ENCODE assay signal across 34 cellular contexts in genomic region chr17:19900809-19901208, GRCh38. TPM values are rescaled to one million over a fixed set of nuclear protein-coding genes. Genes with fewer than 3 reads are reported as not detected.
A peak's percentile ranks its signal among the peaks of the same experiment; 100 is the strongest.
DNase-seq lines count a peak whose midpoint lies in the region; FAIRE-seq and TF ChIP-seq lines count a peak whose summit lies in the region.
"Had no signal": no experiment of that assay in that cellular context is flagged by ENCODE, and none has a peak within 500 bp of the region (broad histone marks: within the 10 kb centered on the region; RNA-seq: fewer than 3 reads in every experiment).

No MANE protein-coding gene starts in this region.

- peak overlapping the region; percentile 24 for H3K27ac Mint-ChIP-seq in activated naive CD4-positive, alpha-beta T cell treated with anti-CD3 and anti-CD28 coated beads, Interleukin-2, amount 10 ng/mL, durations not matched to agents 7 days and 5 days
- H3K27ac Mint-ChIP-seq: activated CD4-positive, alpha-beta memory T cell treated with anti-CD3 and anti-CD28 coated beads, Interleukin-2, amount 10 ng/mL, durations not matched to agents 7 days and 5 days; nephron; T-helper 1 cell treated with Interleukin-12 subunit alpha and Interleukin-12 subunit beta and Interleukin-4 antibody, amounts not matched to agents 30 μg/mL and 1 μg/mL, for 36 hours had no signal

- no peaks in the 10 kb centered on the region for H3K9me3 Mint-ChIP-seq in activated naive CD4-positive, alpha-beta T cell treated with anti-CD3 and anti-CD28 coated beads, Interleukin-2, amount 10 ng/mL, durations not matched to agents 7 days and 5 days
- H3K9me3 Mint-ChIP-seq: activated CD4-positive, alpha-beta memory T cell treated with anti-CD3 and anti-CD28 coated beads, Interleukin-2, amount 10 ng/mL, durations not matched to agents 7 days and 5 days; brain; H9; nephron; T-helper 1 cell treated with Interleukin-12 subunit alpha and Interleukin-12 subunit beta and Interleukin-4 antibody, amounts not matched to agents 30 μg/mL and 1 μg/mL, for 36 hours had no signal

- H3K18ac ChIP-seq in H1 (ENCODE audit: extremely low read depth, low read length) = no peak overlapping the region

- no peak for TF ChIP-seq RAD21 in H1 (IDR thresholded peaks at IDR 0.05 in 1 of 2, conservative IDR thresholded peaks at IDR 0.05 in 1 of 2; ENCODE audit: low read depth in 2 of 2, low read length in 2 of 2)

- H2BK20ac ChIP-seq in H1 (ENCODE audit: low read length) = no peak overlapping the region

- CTCF ChIA-PET in activated naive CD4-positive, alpha-beta T cell treated with anti-CD3 and anti-CD28 coated beads, Interleukin-2, amount 10 ng/mL, durations not matched to agents 7 days and 5 days (lab: Charles Lee) = no interaction called here
- CTCF ChIA-PET in H1 (lab: Charles Lee; ENCODE audit: partially characterized antibody) = interaction anchor here (1.1 to 1.8 kb wide), 2 partner anchors 15 to 29 kb away, joined by 3 read pairs; no protein-coding TSS in a partner anchor

- peaks cover 35% of the 10 kb centered on the region for H3K36me3 Mint-ChIP-seq in activated naive CD4-positive, alpha-beta T cell treated with anti-CD3 and anti-CD28 coated beads, Interleukin-2, amount 10 ng/mL, durations not matched to agents 7 days and 5 days

- no peak overlapping the region for H4K91ac ChIP-seq in H1 (replicated peaks; ENCODE audit: insufficient read length, low read length)

- H4K8ac ChIP-seq in H1 (ENCODE audit: extremely low read depth, insufficient read depth, low read length) = no peak overlapping the region

- intact Hi-C loops in spleen (cut with DNase I; ENCODE audit: low total_unique reads) = no loop called here

- no peak overlapping the region for H2BK15ac ChIP-seq in H1 (ENCODE audit: low read length)

- no peak overlapping the region for H3K4me2 ChIP-seq in H1 (ENCODE audit: insufficient read depth in 1 of 2, low read depth in 2 of 2, low read length in 2 of 2)

- no peaks in the 10 kb centered on the region for H3K79me1 ChIP-seq in H1 (ENCODE audit: low read depth, low read length)

- H3K9me3 ChIP-seq in H1 (ENCODE audit: insufficient read depth in 2 of 2, low read depth in 1 of 2, low read length in 1 of 2) (no peaks in the 10 kb centered on the region), spleen (no peaks in the 10 kb centered on the region)
- H3K9me3 ChIP-seq: esophagus squamous epithelium, heart left ventricle, mucosa of descending colon, ovary had no signal

- POLR2A ChIA-PET in H1 (lab: Charles Lee; ENCODE audit: partially characterized antibody) = no interaction called here

- H3K27me3 ChIP-seq in H1 (replicated peaks in 1 of 4; ENCODE audit: control insufficient read depth in 3 of 4, extremely low read depth in 1 of 4, insufficient read depth in 3 of 4, low read length in 3 of 4) = no peaks in the 10 kb centered on the region
- no peaks in the 10 kb centered on the region for H3K27me3 ChIP-seq in spleen (replicated peaks in 1 of 7)
- H3K27me3 ChIP-seq: esophagus squamous epithelium, foreskin keratinocyte, heart left ventricle, ovary had no signal

- H2BK12ac ChIP-seq in H1 (ENCODE audit: low read depth, low read length) = no peak overlapping the region

- H3K4me1 ChIP-seq in H1 (replicated peaks in 1 of 4; ENCODE audit: control insufficient read depth in 3 of 4, insufficient read depth in 4 of 4, low read length in 3 of 4) (no peaks in the 10 kb centered on the region; a peak in 1 of 7 replicates), spleen (peaks cover 0 to 12% (median 2%) of the 10 kb centered on the region in 6 donors)

- H3K4ac ChIP-seq in H1 (replicated peaks; ENCODE audit: insufficient read length, low read depth, low read length) = no peak overlapping the region

- no peaks in the 10 kb centered on the region for H4K20me1 ChIP-seq in H1 (replicated peaks in 1 of 2; ENCODE audit: control insufficient read depth in 1 of 2, insufficient read depth in 2 of 2, low read length in 2 of 2)

- H3K14ac ChIP-seq in H1 (ENCODE audit: insufficient read length) = no peak overlapping the region

- no peak overlapping the region for H2AFZ ChIP-seq in H1 (ENCODE audit: low read length)

- no peak overlapping the region for H3K9ac ChIP-seq in H1 (replicated peaks in 1 of 4; ENCODE audit: extremely low read depth in 1 of 4, low read depth in 3 of 4, low read length in 3 of 4)

- no peak overlapping the region for H3K4me3 Mint-ChIP-seq in activated naive CD4-positive, alpha-beta T cell treated with anti-CD3 and anti-CD28 coated beads, Interleukin-2, amount 10 ng/mL, durations not matched to agents 7 days and 5 days
- H3K4me3 Mint-ChIP-seq: activated CD4-positive, alpha-beta memory T cell treated with anti-CD3 and anti-CD28 coated beads, Interleukin-2, amount 10 ng/mL, durations not matched to agents 7 days and 5 days; brain; H9; nephron; T-helper 1 cell treated with Interleukin-12 subunit alpha and Interleukin-12 subunit beta and Interleukin-4 antibody, amounts not matched to agents 30 μg/mL and 1 μg/mL, for 36 hours had no signal

- no peaks in the 10 kb centered on the region for H3K79me2 ChIP-seq in H1 (ENCODE audit: control insufficient read depth in 1 of 2, insufficient read depth in 2 of 2, low read length in 2 of 2)

- 0 out of 2 replicates have a peak overlapping the region, but pooled peaks have one; percentile 13 for H2BK5ac ChIP-seq in H1 (ENCODE audit: low read depth, low read length)

- no peak overlapping the region for H4K5ac ChIP-seq in H1 (ENCODE audit: insufficient read length, low read depth, low read length)

- H3K36me3 ChIP-seq in H1 (ENCODE audit: control insufficient read depth in 2 of 4, insufficient read depth in 4 of 4, low read length in 3 of 4) (peaks cover 0 to 22% (median 17%) of the 10 kb centered on the region in 4 experiments; a peak in 7 of 8 replicates), spleen (peaks cover 0 to 70% (median 49%) of the 10 kb centered on the region in 6 donors)
- H3K36me3 ChIP-seq: ovary had no signal

- H2AK5ac ChIP-seq in H1 (ENCODE audit: low read depth, low read length) = no peak overlapping the region

- FAIRE-seq in H1 (lab: Jason Lieb, UNC) = no peak
- FAIRE-seq: G401.6, keratinocyte, urothelium cell line had no signal

- 85% methylated on average over 2 of the region's 2 CpGs; no CpG with 5 or more reads in 1 of the 2 experiments for WGBS in H1 (ENCODE audit: extremely low coverage in 1 of 2, insufficient coverage in 1 of 2, insufficient read length in 1 of 2, insufficient replicate concordance in 2 of 2, low coverage in 1 of 2, low lambda C conversion rate in 2 of 2, missing lambda C conversion rate in 1 of 2), 2 experiments
- WGBS in spleen, 5 donors = 92 to 100% (median 100%) methylated on average over 2 of the region's 2 CpGs

- no peaks in the 10 kb centered on the region for H3K23me2 ChIP-seq in H1 (ENCODE audit: low read depth, low read length)

- TF ChIP-seq POLR2A in H1 (IDR thresholded peaks at IDR 0.05; ENCODE audit: control extremely low read depth in 1 of 2, low read depth in 2 of 2, low read length in 2 of 2) (0 out of 3 replicates have a peak, but pooled peaks of 1 of the 2 experiments have one; percentile 36), spleen (IDR thresholded peaks at IDR 0.05) (no peak)

- TF ChIP-seq CTCF in H1 (IDR thresholded peaks at IDR 0.05; ENCODE audit: control extremely low read depth in 1 of 3, insufficient read depth in 1 of 3, low read depth in 1 of 3, low read length in 3 of 3) (no peak), spleen (IDR thresholded peaks at IDR 0.05 in 8 of 11, conservative IDR thresholded peaks at IDR 0.05 in 3 of 11) (no peak)

- H2BK120ac ChIP-seq in H1 (replicated peaks; ENCODE audit: low read depth, low read length) = no peak overlapping the region

- H3K27me3 Mint-ChIP-seq in activated naive CD4-positive, alpha-beta T cell treated with anti-CD3 and anti-CD28 coated beads, Interleukin-2, amount 10 ng/mL, durations not matched to agents 7 days and 5 days = no peaks in the 10 kb centered on the region
- H3K27me3 Mint-ChIP-seq: activated CD4-positive, alpha-beta memory T cell treated with anti-CD3 and anti-CD28 coated beads, Interleukin-2, amount 10 ng/mL, durations not matched to agents 7 days and 5 days; CD4-positive, CD25-positive, alpha-beta regulatory T cell had no signal

- H3K4me3 ChIP-seq in H1 (ENCODE audit: extremely low read depth in 1 of 4, insufficient read depth in 2 of 4, low read depth in 3 of 4, low read length in 4 of 4) (no peak overlapping the region), spleen (no peak overlapping the region)
- H3K4me3 ChIP-seq: esophagus squamous epithelium, heart left ventricle, mucosa of descending colon, ovary, skin epidermis had no signal

- H3K23ac ChIP-seq in H1 (ENCODE audit: insufficient read length) = no peak overlapping the region

- no peak for DNase-seq in activated naive CD4-positive, alpha-beta T cell treated with anti-CD3 and anti-CD28 coated beads, Interleukin-2, amount 10 ng/mL, durations not matched to agents 7 days and 5 days
- no peak for DNase-seq in activated naive CD4-positive, alpha-beta T cell (lab: John Stamatoyannopoulos, UW)
- peak; percentile 82 for DNase-seq in M059J (ENCODE audit: low read depth)
- no peak for DNase-seq in H1 (ENCODE audit: low read depth in 1 of 2, low spot score in 2 of 2)
- DNase-seq in spleen = peak; percentile 18
- DNase-seq in stimulated activated CD4-positive, alpha-beta T cell treated with anti-CD3 and anti-CD28 coated beads, Interleukin-12 subunit alpha, Interleukin-12 subunit beta, amount 100 ng/mL, for 4 hours = no peak
- DNase-seq in nucleus accumbens (lab: John Stamatoyannopoulos, UW) = no peak
- DNase-seq in 8988T = no peak
- DNase-seq: activated CD4-positive, alpha-beta memory T cell treated with anti-CD3 and anti-CD28 coated beads, Interleukin-2, amount 10 ng/mL, durations not matched to agents 7 days and 5 days; activated CD8-positive, alpha-beta memory T cell treated with anti-CD3 and anti-CD28 coated beads, Interleukin-2, amount 50 U/mL, for 4 hours; activated naive CD4-positive, alpha-beta T cell treated with anti-CD3 and anti-CD28 coated beads, Interleukin-2, amount 50 U/mL, for 16 hours; amniotic stem cell; CD4-positive, CD25-positive, alpha-beta regulatory T cell; cerebellar nuclear complex; DMS53; esophagus squamous epithelium; foreskin keratinocyte; heart left ventricle; mucosa of descending colon; NCI-H1105; NCI-H187; NCI-H2171 treated with DMSO at 0.1 percent for 48 hours; NCI-H524; ovary; retina; stimulated activated naive CD8-positive, alpha-beta T cell treated with anti-CD3 and anti-CD28 coated beads, Interleukin-15, Interleukin-2, amounts not matched to agents 100 U/mL and 50 U/mL, for 24 hours had no signal

- H3K56ac ChIP-seq in H1 (replicated peaks; ENCODE audit: insufficient read length, low read depth, low read length) = no peak overlapping the region

- H3K27ac ChIP-seq in H1 (ENCODE audit: low read depth, low read length) (no peak overlapping the region), spleen (peak overlapping the region in 1 of 8 donors; percentile 9)
- H3K27ac ChIP-seq: esophagus squamous epithelium, foreskin keratinocyte, heart left ventricle, ovary, skin epidermis had no signal

- no peak for TF ChIP-seq EP300 in H1 (IDR thresholded peaks at IDR 0.05; ENCODE audit: borderline replicate concordance in 1 of 2, low read depth in 2 of 2, low read length in 2 of 2)

- no peaks in the 10 kb centered on the region for H3K4me1 Mint-ChIP-seq in activated naive CD4-positive, alpha-beta T cell treated with anti-CD3 and anti-CD28 coated beads, Interleukin-2, amount 10 ng/mL, durations not matched to agents 7 days and 5 days
- H3K4me1 Mint-ChIP-seq: activated CD4-positive, alpha-beta memory T cell treated with anti-CD3 and anti-CD28 coated beads, Interleukin-2, amount 10 ng/mL, durations not matched to agents 7 days and 5 days; brain had no signal

RNA-seq across cellular contexts. Expression of gene ULK2, which starts 33.1 kb away (rescaled TPM):
- total RNA-seq in M059J (2014; rRNA removed; shearing (Covaris generic)) = 2.5 and 10.0 TPM in 2 replicates
- 5.3 and 5.4 TPM in 2 replicates for total RNA-seq in H1 (2021; fragmentation: NEBNext Ultra II Directional; extraction: Animal tissue kit (Norgen Biotek cat#: 25700))
- polyA plus RNA-seq in H1 (2011; rRNA removed) (9.8 and 10.4 TPM in 2 replicates), spleen (1 to 10 TPM; 2.7 to 5.2 (median 3.6) TPM)
- 5.9 TPM for polyA plus RNA-seq in H1 (2011; cell fraction: cytosol; rRNA removed)
- polyA plus RNA-seq in H1 (2011; cell fraction: nucleus; rRNA removed) = 14.6 TPM
- polyA plus RNA-seq in H1 (2012, experiment 1 of 2) = 5.1 to 6.3 TPM (median 5.7 TPM) in 4 replicates
- polyA plus RNA-seq in H1 (2012, experiment 2 of 2) = 0.60 TPM
- 3.7 TPM for polyA plus RNA-seq in H1 (2013, experiment 1 of 2)
- 3.6 TPM for polyA plus RNA-seq in H1 (2013, experiment 2 of 2)
- 24.0 and 35.3 TPM in 2 replicates for polyA minus RNA-seq in H1 (2011; rRNA and poly(A)+ RNA removed)
- polyA minus RNA-seq in H1 (2011; cell fraction: cytosol; rRNA and poly(A)+ RNA removed) = 6.5 TPM
- 6.4 TPM for polyA minus RNA-seq in H1 (2011; cell fraction: nucleus; rRNA and poly(A)+ RNA removed)
- total RNA-seq in spleen = 10 to 100 TPM; 12.2 to 20.9 (median 18.1) TPM

Comparison
In these comparisons a context has a peak if more than half of its experiments do, and no peak if none do; other contexts are left out.
1. DNase-seq: peak in M059J (single experiment) and spleen (single experiment); none in activated naive CD4-positive, alpha-beta T cell treated with anti-CD3 and anti-CD28 coated beads, Interleukin-2, amount 10 ng/mL, durations not matched to agents 7 days and 5 days (single experiment), activated naive CD4-positive, alpha-beta T cell (0 of 4), H1 (0 of 2), stimulated activated CD4-positive, alpha-beta T cell treated with anti-CD3 and anti-CD28 coated beads, Interleukin-12 subunit alpha, Interleukin-12 subunit beta, amount 100 ng/mL, for 4 hours (single experiment), nucleus accumbens (0 of 56) and 8988T (single experiment).